ENCODE assay signal across 8 cellular contexts in the genomic region with DNA sequence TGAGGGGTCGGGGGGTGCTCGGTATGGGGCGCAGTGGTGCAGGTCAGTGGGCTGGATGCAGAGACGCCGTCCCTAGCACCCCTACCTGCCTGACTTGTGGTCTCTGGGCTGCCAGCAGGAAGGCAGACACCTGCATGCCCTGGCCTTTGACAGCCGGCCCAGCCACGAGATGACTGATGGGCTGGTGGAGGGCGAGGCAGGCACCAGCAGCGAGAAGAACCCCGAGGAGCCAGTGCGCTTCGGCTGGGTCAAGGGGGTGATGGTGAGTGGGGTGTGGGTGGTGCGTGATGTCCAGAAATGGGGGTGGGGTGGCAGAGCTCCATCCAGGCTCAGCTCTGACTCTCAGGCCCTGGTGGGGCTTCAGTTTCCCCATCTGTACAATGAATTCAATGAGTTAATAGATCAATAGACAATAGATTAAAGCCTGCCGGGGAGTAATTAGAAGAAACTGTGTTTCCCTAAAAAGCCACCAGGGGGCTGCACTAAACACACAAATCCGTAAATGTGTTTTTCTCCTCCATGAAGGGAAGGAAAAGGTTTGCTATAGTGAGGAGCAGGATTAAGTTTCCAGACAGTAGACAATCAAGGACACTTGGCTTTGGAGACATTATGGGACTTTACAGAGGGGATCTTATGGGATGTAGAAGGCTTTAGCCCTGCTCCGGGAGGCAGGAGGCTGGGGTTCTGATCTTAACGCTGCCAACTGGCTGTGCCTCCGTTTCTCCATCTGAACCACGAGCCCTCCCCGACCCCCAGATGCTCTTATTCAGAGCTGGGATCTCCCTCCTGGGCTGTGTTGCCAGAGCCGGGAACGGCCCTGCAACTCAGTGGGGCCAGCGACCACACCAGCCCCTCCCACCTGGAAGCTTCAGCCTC. TPM values are rescaled to one million over a fixed set of nuclear protein-coding genes. Genes with fewer than 3 reads are reported as not detected.
DNase-seq lines count a peak whose midpoint lies in the region; ATAC-seq and TF ChIP-seq lines count a peak whose summit lies in the region.

No MANE protein-coding gene starts in this region.

- H3K36me3 ChIP-seq in SU-DHL-6 (ENCODE audit: low read length): no peaks in the 10 kb centered on the region
- H3K36me3 ChIP-seq in colonic mucosa: no peaks in the 10 kb centered on the region
- H3K36me3 ChIP-seq in right lobe of liver: no peaks in the 10 kb centered on the region

- WGBS in right lobe of liver (ENCODE audit: insufficient coverage, low coverage, low lambda C conversion rate, missing lambda C conversion rate): 22% methylated on average over 8 of the region's 23 CpGs

- intact Hi-C loops in colonic mucosa (cut with DNase I) (loop anchor here (2.0 to 10.0 kb wide), 2 partner anchors 84 to 168 kb away; no protein-coding TSS in a partner anchor), right lobe of liver (cut with DNase I) (loop anchor here in 1 of 2 donors (5.0 kb wide), 1 partner anchor 85 kb away; no protein-coding TSS in a partner anchor)

- H3K27me3 Mint-ChIP-seq in stimulated activated naive B cell treated with anti-CD40 and anti-IgM and Interleukin-4, amounts not matched to agents 10 μg/mL and 1 μg/mL and 100 μg/mL, for 72 hours: no peaks in the 10 kb centered on the region

- no peak for TF ChIP-seq POLR2A in right lobe of liver (IDR thresholded peaks at IDR 0.05)

- peaks cover 0 to 9% of the 10 kb centered on the region in 2 donors for H3K36me3 Mint-ChIP-seq in stimulated activated naive B cell treated with anti-CD40 and anti-IgM and Interleukin-4, amounts not matched to agents 10 μg/mL and 1 μg/mL and 100 μg/mL, for 72 hours

- no peaks in the 10 kb centered on the region for H3K79me2 ChIP-seq in SU-DHL-6 (ENCODE audit: insufficient read depth, low read length)

- H3K4me3 Mint-ChIP-seq in stimulated activated naive B cell treated with anti-CD40 and anti-IgM and Interleukin-4, amounts not matched to agents 10 μg/mL and 1 μg/mL and 100 μg/mL, for 72 hours: peak overlapping the region; percentile 46 to 53

- H4K20me1 ChIP-seq in SU-DHL-6 (ENCODE audit: low read depth, low read length): no peaks in the 10 kb centered on the region

- H3K27ac ChIP-seq in SU-DHL-6 (ENCODE audit: low read depth, low read length): no peak overlapping the region
- H3K27ac ChIP-seq in colonic mucosa: no peak overlapping the region
- no peak overlapping the region for H3K27ac ChIP-seq in right lobe of liver

- peak overlapping the region; percentile 91 for H3K27ac Mint-ChIP-seq in stimulated activated naive B cell treated with anti-CD40 and anti-IgM and Interleukin-4, amounts not matched to agents 10 μg/mL and 1 μg/mL and 100 μg/mL, for 72 hours

- H3K4me1 Mint-ChIP-seq in stimulated activated naive B cell treated with anti-CD40 and anti-IgM and Interleukin-4, amounts not matched to agents 10 μg/mL and 1 μg/mL and 100 μg/mL, for 72 hours: peaks cover 38 to 54% of the 10 kb centered on the region in 2 donors

- H3K4me1 ChIP-seq in colonic mucosa: no peaks in the 10 kb centered on the region
- no peaks in the 10 kb centered on the region for H3K4me1 ChIP-seq in right lobe of liver

- no peak overlapping the region for H2AFZ ChIP-seq in SU-DHL-6 (ENCODE audit: low read depth, low read length, severe bottlenecking)

- ATAC-seq in right lobe of liver (peak; percentile 50 to 71 (median 65)), HG03095 (IDR thresholded peaks at IDR 0.05; ENCODE audit: unreplicated experiment) (no peak)
- ATAC-seq in stimulated activated naive B cell treated with anti-CD40 and anti-IgM and Interleukin-4, amounts not matched to agents 10 μg/mL and 1 μg/mL and 100 μg/mL, for 72 hours (replicated peaks): no peak

- H3K9ac ChIP-seq in SU-DHL-6 (ENCODE audit: low read length) (no peak overlapping the region), colonic mucosa (ENCODE audit: low read depth in 2 of 2, low read length in 2 of 2) (no peak overlapping the region)

- H3K9me3 ChIP-seq in SU-DHL-6 (ENCODE audit: insufficient read depth, low read length) (no peaks in the 10 kb centered on the region), colonic mucosa (no peaks in the 10 kb centered on the region), right lobe of liver (no peaks in the 10 kb centered on the region)

- no peaks in the 10 kb centered on the region for H3K9me2 ChIP-seq in SU-DHL-6 (replicated peaks; ENCODE audit: insufficient read depth, low read length)

- H3F3A ChIP-seq in SU-DHL-6 (ENCODE audit: insufficient read depth): no peaks in the 10 kb centered on the region

- TF ChIP-seq CTCF in LNCAP (IDR thresholded peaks at IDR 0.05) (peak; percentile 73), SU-DHL-6 (IDR thresholded peaks at IDR 0.05; ENCODE audit: insufficient read depth, low read length, poor library complexity, severe bottlenecking) (peak; percentile 85), colonic mucosa (IDR thresholded peaks at IDR 0.05) (peak; percentile 79), right lobe of liver (IDR thresholded peaks at IDR 0.05) (peak; percentile 69 to 84 (median 76))

- no peaks in the 10 kb centered on the region for H3K9me3 Mint-ChIP-seq in stimulated activated naive B cell treated with anti-CD40 and anti-IgM and Interleukin-4, amounts not matched to agents 10 μg/mL and 1 μg/mL and 100 μg/mL, for 72 hours

- H3K4me3 ChIP-seq in SU-DHL-6 (ENCODE audit: insufficient read depth, low read length, poor library complexity, severe bottlenecking) (no peak overlapping the region), colonic mucosa (no peak overlapping the region), right lobe of liver (no peak overlapping the region)

- H3K27me3 ChIP-seq in SU-DHL-6 (ENCODE audit: low read length) (no peaks in the 10 kb centered on the region), colonic mucosa (no peaks in the 10 kb centered on the region), right lobe of liver (no peaks in the 10 kb centered on the region)

- H3K4me2 ChIP-seq in SU-DHL-6 (ENCODE audit: low read depth, low read length, poor library complexity, severe bottlenecking): no peak overlapping the region

- peak; percentile 74 for DNase-seq in NCI-H82 (lab: John Stamatoyannopoulos, UW)
- DNase-seq in NCI-H82 treated with DMSO at 0.1 percent for 48 hours (lab: John Stamatoyannopoulos, UW; ENCODE audit: unreplicated experiment): no peak
- peak; percentile 54 for DNase-seq in colonic mucosa
- DNase-seq in right lobe of liver: no peak
- peak; percentile 21 for DNase-seq in stimulated activated naive B cell treated with anti-CD40 and anti-IgM and Interleukin-4, amounts not matched to agents 10 μg/mL and 1 μg/mL and 100 μg/mL, for 72 hours

RNA-seq across cellular contexts. Expression of gene SLC12A3, which starts 2.2 kb away (rescaled TPM):
- total RNA-seq in colonic mucosa: not detected
- total RNA-seq in right lobe of liver: not detected

Comparison
In these comparisons a context has a peak if more than half of its experiments do, and no peak if none do; other contexts are left out.
1. DNase-seq: peak in NCI-H82 (single experiment), colonic mucosa (single experiment) and stimulated activated naive B cell treated with anti-CD40 and anti-IgM and Interleukin-4, amounts not matched to agents 10 μg/mL and 1 μg/mL and 100 μg/mL, for 72 hours (single experiment); none in NCI-H82 treated with DMSO at 0.1 percent for 48 hours (single experiment) and right lobe of liver (0 of 3).
2. ATAC-seq: peak in right lobe of liver (4 of 4); none in stimulated activated naive B cell treated with anti-CD40 and anti-IgM and Interleukin-4, amounts not matched to agents 10 μg/mL and 1 μg/mL and 100 μg/mL, for 72 hours (0 of 2) and HG03095 (single experiment).
3. Peak in every context shown above with its lines, with median percentiles within 50 percentile points of each other: CTCF ChIP-seq.